ENCODE assay signal across 8 cellular contexts in genomic region chr12:12357697-12358476, GRCh38. TPM values are rescaled to one million over a fixed set of nuclear protein-coding genes. Genes with fewer than 3 reads are reported as not detected.
DNase-seq lines count a peak whose midpoint lies in the region; TF ChIP-seq lines count a peak whose summit lies in the region.

No MANE protein-coding gene starts in this region.

- peak overlapping the region; percentile 72 for H2AFZ ChIP-seq in KMS-11 (ENCODE audit: low read depth)

- H3K27ac ChIP-seq in cardiac muscle cell (peak overlapping the region; percentile 83), KMS-11 (peak overlapping the region; percentile 93)

- H3K79me2 ChIP-seq in KMS-11 (ENCODE audit: insufficient read depth, low read depth): peaks cover 37% of the 10 kb centered on the region

- intact Hi-C loops in cardiac septum (cut with DNase I): no loop called here

- peak overlapping the region; percentile 84 for H3K4me2 ChIP-seq in KMS-11

- H4K20me1 ChIP-seq in KMS-11 (ENCODE audit: insufficient read depth): no peaks in the 10 kb centered on the region

- H3K4me1 ChIP-seq in cardiac muscle cell (ENCODE audit: low read depth) (peaks cover 8% of the 10 kb centered on the region), KMS-11 (ENCODE audit: low read depth, poor library complexity, severe bottlenecking) (peaks cover 22% of the 10 kb centered on the region)

- peak overlapping the region; percentile 73 for H3K4me3 ChIP-seq in cardiac muscle cell
- H3K4me3 ChIP-seq in KMS-11 (IDR thresholded peaks at IDR 0.05; ENCODE audit: insufficient read depth, low read depth, low read length): peak overlapping the region; percentile 68
- H3K4me3 ChIP-seq in WI38 (ENCODE audit: low read depth, low read length): peak overlapping the region; percentile 80
- H3K4me3 ChIP-seq in fibroblast of the aortic adventitia (ENCODE audit: low read depth, low read length): peak overlapping the region; percentile 84

- H3K9me3 ChIP-seq in cardiac muscle cell (ENCODE audit: low read depth): no peaks in the 10 kb centered on the region

- peak overlapping the region; percentile 95 for H3K9ac ChIP-seq in KMS-11

- H3K27me3 ChIP-seq in cardiac muscle cell (no peaks in the 10 kb centered on the region), KMS-11 (ENCODE audit: insufficient read depth, low read depth) (no peaks in the 10 kb centered on the region)

- DNase-seq in cardiac muscle cell (ENCODE audit: low read depth in 1 of 2, low spot score in 1 of 2) (peak in 1 of 2 donors; percentile 42), cardiac septum (ENCODE audit: low spot score) (no peak), fibroblast of the aortic adventitia (ENCODE audit: low read depth) (peak; percentile 33), putamen (ENCODE audit: low spot score) (peak; percentile 60), OCI-M2 (lab: John Stamatoyannopoulos, UW; ENCODE audit: unreplicated experiment) (no peak), T1000 (lab: John Stamatoyannopoulos, UW) (no peak)

- no peak for TF ChIP-seq CTCF in cardiac muscle cell (IDR thresholded peaks at IDR 0.05; ENCODE audit: low read depth, low read length)
- TF ChIP-seq CTCF in KMS-11 (conservative IDR thresholded peaks at IDR 0.05; ENCODE audit: low read depth, low read length): no peak
- TF ChIP-seq CTCF in WI38 (IDR thresholded peaks at IDR 0.05; ENCODE audit: low read depth, low read length): no peak
- no peak for TF ChIP-seq CTCF in fibroblast of the aortic adventitia (IDR thresholded peaks at IDR 0.05; ENCODE audit: insufficient read depth, low read length)

- H3K36me3 ChIP-seq in cardiac muscle cell: no peaks in the 10 kb centered on the region
- H3K36me3 ChIP-seq in KMS-11 (ENCODE audit: insufficient read depth): no peaks in the 10 kb centered on the region

RNA-seq across cellular contexts. Expression of gene BORCS5, which starts 1.0 kb away (rescaled TPM):
- total RNA-seq in cardiac muscle cell: 9.2 and 10.9 TPM in 2 replicates
- polyA plus RNA-seq in cardiac muscle cell: 17.3 and 29.7 TPM in 2 replicates
- 9.7 TPM for total RNA-seq in cardiac septum
- total RNA-seq in fibroblast of the aortic adventitia (ENCODE audit: low replicate concordance): 6.5 and 18.3 TPM in 2 replicates

RNA-seq across cellular contexts. Expression of gene MANSC1, which starts 7.8 kb away (rescaled TPM):
- total RNA-seq in cardiac muscle cell (1.8 and 2.6 TPM in 2 replicates), cardiac septum (9.2 TPM), fibroblast of the aortic adventitia (ENCODE audit: low replicate concordance) (2.1 and 10.9 TPM in 2 replicates)
- polyA plus RNA-seq in cardiac muscle cell: 5.3 and 7.3 TPM in 2 replicates

Comparison
In these comparisons a context has a peak if more than half of its experiments do, and no peak if none do; other contexts are left out.
1. DNase-seq: peak in fibroblast of the aortic adventitia (single experiment) and putamen (single experiment); none in cardiac septum (single experiment), OCI-M2 (single experiment) and T1000 (single experiment).
2. Peak in every context shown above with its lines, with median percentiles within 50 percentile points of each other: H3K4me3 ChIP-seq.